In genomic region chr19:5711713-5712161, GRCh38 we compare ENCODE assay signal across 20 cellular contexts. TPM values are rescaled to one million over a fixed set of nuclear protein-coding genes. Genes with fewer than 3 reads are reported as not detected.
"Had no signal": no experiment of that assay in that cellular context is flagged by ENCODE, and none has a peak within 500 bp of the region (broad histone marks: within the 10 kb centered on the region; RNA-seq: fewer than 3 reads in every experiment).

No MANE protein-coding gene starts in this region.

- H3K9me3 ChIP-seq: heart left ventricle, lower lobe of right lung, thoracic aorta had no signal

- H3K4me3 ChIP-seq: cardiac muscle cell, heart left ventricle, lower lobe of right lung, thoracic aorta had no signal

- H3K27ac ChIP-seq: cardiac muscle cell, heart left ventricle, lower lobe of right lung, parathyroid adenoma, thoracic aorta had no signal

- H3K27me3 Mint-ChIP-seq: activated CD4-positive, alpha-beta T cell treated with anti-CD3 and anti-CD28 coated beads, Interleukin-2, amount 10 ng/mL, durations not matched to agents 24 days and 14 days had no signal

- H3K9me3 Mint-ChIP-seq: activated CD4-positive, alpha-beta T cell treated with anti-CD3 and anti-CD28 coated beads, Interleukin-2, amount 10 ng/mL, durations not matched to agents 24 days and 14 days; activated naive CD4-positive, alpha-beta T cell treated with anti-CD3 and anti-CD28 coated beads, Interleukin-2, amount 50 U/mL, for 72 hours; activated T-cell treated with anti-CD3 and anti-CD28 coated beads, Interleukin-2, amount 50 U/mL, for 72 hours; mesothelial cell of epicardium; neural crest cell; stimulated activated effector memory CD8-positive, alpha-beta T cell treated with anti-CD3 and anti-CD28 coated beads, Interleukin-12 subunit alpha, Interleukin-12 subunit beta, amount 100 ng/mL, for 72 hours had no signal

- H3K4me3 Mint-ChIP-seq: activated CD4-positive, alpha-beta T cell treated with anti-CD3 and anti-CD28 coated beads, Interleukin-2, amount 10 ng/mL, durations not matched to agents 24 days and 14 days; activated CD8-positive, alpha-beta T cell treated with anti-CD3 and anti-CD28 coated beads, Interleukin-2, amount 10 ng/mL, durations not matched to agents 7 days and 5 days; activated T-cell treated with anti-CD3 and anti-CD28 coated beads, Interleukin-2, amount 50 U/mL, for 72 hours; mesothelial cell of epicardium; neural crest cell; stimulated activated effector memory CD8-positive, alpha-beta T cell treated with anti-CD3 and anti-CD28 coated beads, Interleukin-12 subunit alpha, Interleukin-12 subunit beta, amount 100 ng/mL, for 72 hours had no signal

- H3K4me1 ChIP-seq: lower lobe of right lung, parathyroid adenoma had no signal

- ATAC-seq: activated naive CD4-positive, alpha-beta T cell treated with anti-CD3 and anti-CD28 coated beads, Interleukin-2, amount 50 U/mL, for 72 hours; heart left ventricle; left cardiac atrium; lower lobe of right lung; stimulated activated effector memory CD8-positive, alpha-beta T cell treated with anti-CD3 and anti-CD28 coated beads, Interleukin-12 subunit alpha, Interleukin-12 subunit beta, amount 100 ng/mL, for 72 hours had no signal

- H3K27me3 ChIP-seq: cardiac muscle cell, heart left ventricle had no signal

- H3K27ac Mint-ChIP-seq: activated CD4-positive, alpha-beta T cell treated with anti-CD3 and anti-CD28 coated beads, Interleukin-2, amount 10 ng/mL, durations not matched to agents 24 days and 14 days; activated CD8-positive, alpha-beta T cell treated with anti-CD3 and anti-CD28 coated beads, Interleukin-2, amount 10 ng/mL, durations not matched to agents 7 days and 5 days; activated T-cell treated with anti-CD3 and anti-CD28 coated beads, Interleukin-2, amount 50 U/mL, for 72 hours; mesothelial cell of epicardium; stimulated activated effector memory CD8-positive, alpha-beta T cell treated with anti-CD3 and anti-CD28 coated beads, Interleukin-12 subunit alpha, Interleukin-12 subunit beta, amount 100 ng/mL, for 72 hours had no signal

- DNase-seq: activated CD4-positive, alpha-beta T cell treated with anti-CD3 and anti-CD28 coated beads, Interleukin-2, amount 10 ng/mL, durations not matched to agents 24 days and 14 days; activated CD4-positive, CD25-positive, alpha-beta regulatory T cell; activated CD8-positive, alpha-beta memory T cell treated with anti-CD3 and anti-CD28 coated beads, Interleukin-2, amount 50 U/mL, for 4 hours; activated CD8-positive, alpha-beta T cell treated with anti-CD3 and anti-CD28 coated beads, Interleukin-2, amount 10 ng/mL, durations not matched to agents 7 days and 5 days; activated gamma-delta T cell; activated T-cell treated with anti-CD3 and anti-CD28 coated beads, Interleukin-2, amount 50 U/mL, for 72 hours; heart left ventricle; left cardiac atrium; lower lobe of right lung had no signal

RNA-seq across cellular contexts. Expression of gene CATSPERD, which starts 8.7 kb away (rescaled TPM):
- total RNA-seq: activated CD4-positive, alpha-beta T cell treated with anti-CD3 and anti-CD28 coated beads, Interleukin-2, amount 10 ng/mL, durations not matched to agents 24 days and 14 days; activated CD8-positive, alpha-beta T cell treated with anti-CD3 and anti-CD28 coated beads, Interleukin-2, amount 10 ng/mL, durations not matched to agents 7 days and 5 days; activated naive CD4-positive, alpha-beta T cell treated with anti-CD3 and anti-CD28 coated beads, Interleukin-2, amount 50 U/mL, for 72 hours; activated T-cell treated with anti-CD3 and anti-CD28 coated beads, Interleukin-2, amount 50 U/mL, for 72 hours; cardiac muscle cell; dermis microvascular lymphatic vessel endothelial cell; epithelial cell of proximal tubule; heart left ventricle; left cardiac atrium; mesothelial cell of epicardium; neural crest cell; renal cortical epithelial cell; ureter had no signal
- polyA plus RNA-seq: cardiac muscle cell, heart left ventricle had no signal
